Comparison of ENCODE assay signal across 8 cellular contexts in the genomic region with DNA sequence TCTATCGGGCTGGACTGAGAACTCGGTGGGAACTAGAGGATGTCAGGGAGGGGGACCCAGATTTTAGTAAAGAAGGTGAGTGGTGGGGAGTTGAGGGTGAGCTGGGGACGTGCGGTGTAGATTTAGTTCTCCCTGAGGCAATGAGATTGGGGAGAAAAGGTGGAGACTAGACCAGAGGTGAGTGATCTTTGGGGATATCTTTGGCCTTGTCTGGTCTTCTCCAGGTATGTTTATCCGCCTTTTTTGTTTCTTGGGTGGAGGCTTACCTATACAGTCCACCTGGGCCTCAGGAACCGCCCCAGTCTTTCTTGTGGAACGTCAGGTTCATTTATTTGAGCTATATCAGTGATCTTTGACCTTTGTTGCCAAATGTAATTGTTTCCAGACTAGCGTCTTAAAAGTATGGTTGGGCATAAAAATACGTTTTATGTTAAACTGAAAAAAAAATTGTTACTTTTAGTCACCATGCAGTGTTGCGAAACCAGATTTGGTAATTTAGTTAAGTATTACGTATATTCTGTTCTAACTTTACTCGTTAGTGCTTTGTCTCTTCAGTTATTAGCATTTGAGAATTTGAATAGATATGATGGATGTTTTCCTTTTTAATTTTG. TPM values are rescaled to one million over a fixed set of nuclear protein-coding genes. Genes with fewer than 3 reads are reported as not detected.
DNase-seq lines count a peak whose midpoint lies in the region; ATAC-seq and TF ChIP-seq lines count a peak whose summit lies in the region.

No MANE protein-coding gene starts in this region.

- peak overlapping the region; percentile 68 to 97 (median 92) for H3K27ac ChIP-seq in heart right ventricle

- H3K4me1 Mint-ChIP-seq in CD14-positive monocyte = peaks cover 9% of the 10 kb centered on the region
- H3K4me1 Mint-ChIP-seq in activated CD8-positive, alpha-beta T cell treated with anti-CD3 and anti-CD28 coated beads, Interleukin-2, amount 10 ng/mL, durations not matched to agents 7 days and 5 days (ENCODE audit: low read depth) = peaks cover 16% of the 10 kb centered on the region

- no peaks in the 10 kb centered on the region for H3K9me3 ChIP-seq in heart right ventricle

- TF ChIP-seq CTCF in CD14-positive monocyte (IDR thresholded peaks at IDR 0.05) (no peak), HFF-Myc (IDR thresholded peaks at IDR 0.05; ENCODE audit: low read depth, low read length, missing control alignments) (no peak), heart right ventricle (IDR thresholded peaks at IDR 0.05) (no peak), retinal pigment epithelial cell (conservative IDR thresholded peaks at IDR 0.05; ENCODE audit: low read depth, low read length) (no peak)

- H3K4me3 ChIP-seq in HFF-Myc (replicated peaks; ENCODE audit: low read depth, low read length) = peak overlapping the region; percentile 87
- peak overlapping the region; percentile 62 to 90 (median 72) for H3K4me3 ChIP-seq in heart right ventricle
- peak overlapping the region; percentile 85 for H3K4me3 ChIP-seq in retinal pigment epithelial cell (ENCODE audit: low read length)

- peak; percentile 4 for ATAC-seq in activated CD8-positive, alpha-beta T cell treated with anti-CD3 and anti-CD28 coated beads, Interleukin-2, amount 10 ng/mL, durations not matched to agents 7 days and 5 days
- ATAC-seq in heart right ventricle (peak in 4 of 8 donors; percentile 8 to 21 (median 18)), GM18909 (IDR thresholded peaks at IDR 0.05; ENCODE audit: poor library complexity, unreplicated experiment) (no peak), HG03432 (IDR thresholded peaks at IDR 0.05; ENCODE audit: unreplicated experiment) (no peak)

- H3K4me3 Mint-ChIP-seq in CD14-positive monocyte = peak overlapping the region; percentile 96 to 97
- peak overlapping the region; percentile 92 for H3K4me3 Mint-ChIP-seq in activated CD8-positive, alpha-beta T cell treated with anti-CD3 and anti-CD28 coated beads, Interleukin-2, amount 10 ng/mL, durations not matched to agents 7 days and 5 days

- H3K27ac Mint-ChIP-seq in CD14-positive monocyte = peak overlapping the region; percentile 98 to 100 (median 99)
- H3K27ac Mint-ChIP-seq in activated CD8-positive, alpha-beta T cell treated with anti-CD3 and anti-CD28 coated beads, Interleukin-2, amount 10 ng/mL, durations not matched to agents 7 days and 5 days = peak overlapping the region; percentile 98

- CTCF ChIA-PET in activated CD8-positive, alpha-beta T cell treated with anti-CD3 and anti-CD28 coated beads, Interleukin-2, amount 10 ng/mL, durations not matched to agents 7 days and 5 days (lab: Charles Lee) = interaction anchor here (1.2 to 1.6 kb wide), 3 partner anchors 24 to 106 kb away, joined by 3 to 6 read pairs (median 3); no protein-coding TSS in a partner anchor

- peaks cover 0 to 10% (median 0%) of the 10 kb centered on the region in 3 donors for H3K27me3 Mint-ChIP-seq in CD14-positive monocyte (ENCODE audit: low read depth in 3 of 3)
- no peaks in the 10 kb centered on the region for H3K27me3 Mint-ChIP-seq in activated CD8-positive, alpha-beta T cell treated with anti-CD3 and anti-CD28 coated beads, Interleukin-2, amount 10 ng/mL, durations not matched to agents 7 days and 5 days (ENCODE audit: low read depth)

- POLR2A ChIA-PET in activated CD8-positive, alpha-beta T cell treated with anti-CD3 and anti-CD28 coated beads, Interleukin-2, amount 10 ng/mL, durations not matched to agents 7 days and 5 days (lab: Charles Lee) = interaction anchor here (1.0 to 2.0 kb wide), 6 partner anchors 8 to 131 kb away, joined by 3 to 11 read pairs (median 6); a partner anchor contains a TSS

- peaks cover 0 to 3% (median 0%) of the 10 kb centered on the region in 7 donors for H3K9me3 Mint-ChIP-seq in CD14-positive monocyte
- no peaks in the 10 kb centered on the region for H3K9me3 Mint-ChIP-seq in activated CD8-positive, alpha-beta T cell treated with anti-CD3 and anti-CD28 coated beads, Interleukin-2, amount 10 ng/mL, durations not matched to agents 7 days and 5 days (ENCODE audit: insufficient read depth)

- WGBS in heart right ventricle, 2 donors = 9 to 15% methylated on average over 12 of the region's 12 CpGs

- H3K36me3 ChIP-seq in heart right ventricle = peaks cover 0 to 20% (median 0%) of the 10 kb centered on the region in 9 donors

- intact Hi-C loops in CD14-positive monocyte (cut with micrococcal nuclease) (loop anchor here in 1 of 2 donors (10.0 kb wide), 1 partner anchor 145 kb away; a partner anchor contains a TSS), heart right ventricle (cut with DNase I) (loop anchor here in 8 of 10 donors (2.0 to 10.0 kb wide), 5 partner anchors 52 to 73 kb away; a partner anchor contains a TSS)

- peaks cover 8 to 18% of the 10 kb centered on the region in 2 donors for H3K36me3 Mint-ChIP-seq in CD14-positive monocyte
- H3K36me3 Mint-ChIP-seq in activated CD8-positive, alpha-beta T cell treated with anti-CD3 and anti-CD28 coated beads, Interleukin-2, amount 10 ng/mL, durations not matched to agents 7 days and 5 days (ENCODE audit: low read depth) = peaks cover 17% of the 10 kb centered on the region

- H3K4me1 ChIP-seq in heart right ventricle = peaks cover 0 to 35% (median 17%) of the 10 kb centered on the region in 9 donors

- no peak for DNase-seq in CD14-positive monocyte (ENCODE audit: low spot score)
- DNase-seq in HFF-Myc (ENCODE audit: extremely low read depth, low read depth) = no peak
- DNase-seq in activated CD8-positive, alpha-beta T cell treated with anti-CD3 and anti-CD28 coated beads, Interleukin-2, amount 10 ng/mL, durations not matched to agents 7 days and 5 days = no peak
- no peak for DNase-seq in heart right ventricle
- no peak for DNase-seq in retinal pigment epithelial cell (ENCODE audit: low read depth)
- no peak for DNase-seq in dedifferentiated amniotic fluid mesenchymal stem cell (ENCODE audit: extremely low spot score)

- no peaks in the 10 kb centered on the region for H3K27me3 ChIP-seq in heart right ventricle

RNA-seq across cellular contexts. Expression of a gene that starts 0.8 kb away (rescaled TPM):
- polyA plus RNA-seq in CD14-positive monocyte = 10 to 100 TPM; 39.2 to 44.5 TPM
- 10 to 100 TPM; 31.5 to 34.7 TPM for total RNA-seq in activated CD8-positive, alpha-beta T cell treated with anti-CD3 and anti-CD28 coated beads, Interleukin-2, amount 10 ng/mL, durations not matched to agents 7 days and 5 days
- total RNA-seq in heart right ventricle = 10 to 100 TPM; 39.5 to 54.2 (median 43.3) TPM
- 10 to 100 TPM; 18.4 to 41.1 TPM for polyA plus RNA-seq in heart right ventricle

RNA-seq across cellular contexts. Expression of a gene that starts 53.1 kb away (rescaled TPM):
- 10 to 100 TPM; 14.6 to 22.4 TPM for polyA plus RNA-seq in CD14-positive monocyte
- total RNA-seq in activated CD8-positive, alpha-beta T cell treated with anti-CD3 and anti-CD28 coated beads, Interleukin-2, amount 10 ng/mL, durations not matched to agents 7 days and 5 days = 10 to 100 TPM; 51.1 to 56.7 TPM
- total RNA-seq in heart right ventricle = 10 to 100 TPM; 13.8 to 24.2 (median 16.7) TPM
- 1 to 10 TPM; 6.4 to 9.8 TPM for polyA plus RNA-seq in heart right ventricle
